ENCODE assay signal across 9 cellular contexts in the genomic region with DNA sequence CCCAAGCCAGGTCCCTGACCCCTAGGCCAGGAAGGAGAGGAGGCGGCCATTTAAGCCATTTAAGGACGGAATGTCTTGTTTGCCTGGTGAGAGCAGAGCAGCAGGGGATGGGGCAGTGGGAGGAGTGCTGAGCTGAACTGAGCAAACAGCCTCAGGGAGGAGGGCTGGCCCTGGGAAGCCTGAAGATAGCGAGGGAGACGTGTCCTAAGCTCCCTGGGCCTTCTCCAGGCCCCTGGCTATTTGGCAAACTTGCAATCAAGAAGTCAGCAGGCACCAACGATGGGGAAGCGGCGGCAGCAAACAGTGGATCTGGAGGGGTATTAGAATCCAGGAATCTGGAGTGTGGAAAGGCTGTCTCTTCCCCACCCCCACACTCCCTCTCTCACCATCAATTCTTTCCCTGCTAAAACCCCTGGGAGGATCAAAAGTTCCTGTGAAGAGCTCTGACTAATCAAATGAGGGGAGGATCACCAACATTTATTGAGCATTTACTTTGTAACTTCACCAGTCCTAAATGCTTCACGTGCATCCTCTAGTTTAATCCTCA. TPM values are rescaled to one million over a fixed set of nuclear protein-coding genes. Genes with fewer than 3 reads are reported as not detected.
DNase-seq lines count a peak whose midpoint lies in the region; ATAC-seq, FAIRE-seq and TF ChIP-seq lines count a peak whose summit lies in the region.
"Had no signal": no experiment of that assay in that cellular context is flagged by ENCODE, and none has a peak within 500 bp of the region (broad histone marks: within the 10 kb centered on the region; RNA-seq: fewer than 3 reads in every experiment).

No MANE protein-coding gene starts in this region.

- peak overlapping the region; percentile 98 to 100 for H3K27ac ChIP-seq in A549

- TF ChIP-seq POLR2A in A549 (IDR thresholded peaks at IDR 0.05; ENCODE audit: low read length) (no peak), erythroblast (IDR thresholded peaks at IDR 0.05; ENCODE audit: low read length) (no peak)

- peak in 1 of 2 experiments; percentile 81 for DNase-seq in A549 (ENCODE audit: low read depth in 1 of 2, low spot score in 1 of 2)
- DNase-seq in LHCN-M2 (ENCODE audit: low read depth), result peak; percentile 61
- DNase-seq in choroid plexus epithelial cell (ENCODE audit: low read depth), result peak; percentile 91
- peak; percentile 35 to 67 (median 49) for DNase-seq in mucosa of descending colon
- no peak for DNase-seq in NCI-H2029 (lab: John Stamatoyannopoulos, UW)
- no peak for DNase-seq in erythroblast (lab: John Stamatoyannopoulos, UW)

- no peaks in the 10 kb centered on the region for H3K36me3 ChIP-seq in mucosa of descending colon (ENCODE audit: low read depth)

- no peak for TF ChIP-seq RAD21 in A549 (conservative IDR thresholded peaks at IDR 0.05 in 1 of 2, IDR thresholded peaks at IDR 0.05 in 1 of 2)

- H3K9me3 ChIP-seq in A549 (no peaks in the 10 kb centered on the region), mucosa of descending colon (no peaks in the 10 kb centered on the region)

- FAIRE-seq in A549 (lab: Jason Lieb, UNC), result no peak
- FAIRE-seq: GM12878 had no signal

- POLR2A ChIA-PET in A549 (lab: Yijun Ruan, JAX), result interaction anchor here (0.9 kb wide), 1 partner anchor 9 kb away, joined by 3 read pairs; no protein-coding TSS in a partner anchor

- intact Hi-C loops in mucosa of descending colon (cut with DNase I, micrococcal nuclease), result no loop called here

- ATAC-seq in A549 (no peak), mucosa of descending colon (no peak), HG03571 (IDR thresholded peaks at IDR 0.05; ENCODE audit: unreplicated experiment) (no peak), HG02571 (IDR thresholded peaks at IDR 0.05; ENCODE audit: unreplicated experiment) (no peak)
- ATAC-seq: GM12878 had no signal

- TF ChIP-seq EP300 in A549 (IDR thresholded peaks at IDR 0.05), result no peak

- H3K4me1 ChIP-seq in A549 (peaks cover 69% of the 10 kb centered on the region), mucosa of descending colon (ENCODE audit: low read depth) (peaks cover 98% of the 10 kb centered on the region)

- peak overlapping the region; percentile 43 for H3K4me3 ChIP-seq in A549
- H3K4me3 ChIP-seq in choroid plexus epithelial cell (ENCODE audit: low read depth, low read length), result peak overlapping the region; percentile 8
- H3K4me3 ChIP-seq in mucosa of descending colon, result no peak overlapping the region
- H3K4me3 ChIP-seq: GM12878 had no signal

- H3K4me2 ChIP-seq in A549, result peak overlapping the region; percentile 100

- WGBS in A549 (ENCODE audit: missing lambda C conversion rate), result 3% methylated on average over 7 of the region's 8 CpGs

- CTCF ChIA-PET in A549 (lab: Yijun Ruan, JAX), result interaction anchor here (0.8 to 1.3 kb wide), 3 partner anchors 9 to 227 kb away, joined by 3 to 7 read pairs (median 3); no protein-coding TSS in a partner anchor

- TF ChIP-seq CTCF in A549 (IDR thresholded peaks at IDR 0.05) (no peak), choroid plexus epithelial cell (conservative IDR thresholded peaks at IDR 0.05; ENCODE audit: low read depth, low read length) (no peak), mucosa of descending colon (IDR thresholded peaks at IDR 0.05) (no peak)

TF ChIP-seq in A549, 52 proteins besides CTCF, POLR2A, EP300 and RAD21:
- TF ChIP-seq HOXA7 (CRISPR knock-in tag; IDR thresholded peaks at IDR 0.05) (0 out of 2 replicates have a peak, but pooled peaks have one; percentile 25), ELK1 (IDR thresholded peaks at IDR 0.05; ENCODE audit: low read depth, low read length) (no peak), ESRRA (IDR thresholded peaks at IDR 0.05; ENCODE audit: borderline replicate concordance, low read length) (no peak), HOXB5 (CRISPR knock-in tag; IDR thresholded peaks at IDR 0.05) (no peak), EHF (CRISPR knock-in tag; IDR thresholded peaks at IDR 0.05) (no peak)
- TF ChIP-seq, protein P1, sequence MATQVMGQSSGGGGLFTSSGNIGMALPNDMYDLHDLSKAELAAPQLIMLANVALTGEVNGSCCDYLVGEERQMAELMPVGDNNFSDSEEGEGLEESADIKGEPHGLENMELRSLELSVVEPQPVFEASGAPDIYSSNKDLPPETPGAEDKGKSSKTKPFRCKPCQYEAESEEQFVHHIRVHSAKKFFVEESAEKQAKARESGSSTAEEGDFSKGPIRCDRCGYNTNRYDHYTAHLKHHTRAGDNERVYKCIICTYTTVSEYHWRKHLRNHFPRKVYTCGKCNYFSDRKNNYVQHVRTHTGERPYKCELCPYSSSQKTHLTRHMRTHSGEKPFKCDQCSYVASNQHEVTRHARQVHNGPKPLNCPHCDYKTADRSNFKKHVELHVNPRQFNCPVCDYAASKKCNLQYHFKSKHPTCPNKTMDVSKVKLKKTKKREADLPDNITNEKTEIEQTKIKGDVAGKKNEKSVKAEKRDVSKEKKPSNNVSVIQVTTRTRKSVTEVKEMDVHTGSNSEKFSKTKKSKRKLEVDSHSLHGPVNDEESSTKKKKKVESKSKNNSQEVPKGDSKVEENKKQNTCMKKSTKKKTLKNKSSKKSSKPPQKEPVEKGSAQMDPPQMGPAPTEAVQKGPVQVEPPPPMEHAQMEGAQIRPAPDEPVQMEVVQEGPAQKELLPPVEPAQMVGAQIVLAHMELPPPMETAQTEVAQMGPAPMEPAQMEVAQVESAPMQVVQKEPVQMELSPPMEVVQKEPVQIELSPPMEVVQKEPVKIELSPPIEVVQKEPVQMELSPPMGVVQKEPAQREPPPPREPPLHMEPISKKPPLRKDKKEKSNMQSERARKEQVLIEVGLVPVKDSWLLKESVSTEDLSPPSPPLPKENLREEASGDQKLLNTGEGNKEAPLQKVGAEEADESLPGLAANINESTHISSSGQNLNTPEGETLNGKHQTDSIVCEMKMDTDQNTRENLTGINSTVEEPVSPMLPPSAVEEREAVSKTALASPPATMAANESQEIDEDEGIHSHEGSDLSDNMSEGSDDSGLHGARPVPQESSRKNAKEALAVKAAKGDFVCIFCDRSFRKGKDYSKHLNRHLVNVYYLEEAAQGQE (IDR thresholded peaks at IDR 0.05), result no peak
TF ChIP-seq in A549: peak in this region for 1.

RNA-seq across cellular contexts. Expression of gene BCL9L, which starts 8.8 kb away (rescaled TPM):
- polyA plus RNA-seq in A549 (2011; rRNA removed), result 7.0 and 8.8 TPM in 2 replicates
- polyA plus RNA-seq in A549 (2012; cell fraction: cytosol; rRNA removed), result 16.4 and 27.8 TPM in 2 replicates
- 41.9 and 56.6 TPM in 2 replicates for polyA plus RNA-seq in A549 (2012; cell fraction: nucleus; rRNA removed)
- polyA plus RNA-seq in A549 (2017; fragmentation: RNase III; extraction: RNeasy Plus Mini Kit Qiagen cat#74134 plus additional on column Dnase treatment), result 51.8 to 53.2 TPM (median 52.0 TPM) in 3 replicates
- 8.8 and 19.9 TPM in 2 replicates for polyA minus RNA-seq in A549 (2011; rRNA and poly(A)+ RNA removed)
- 7.4 and 10.3 TPM in 2 replicates for total RNA-seq in LHCN-M2 (2014; rRNA removed)
- polyA plus RNA-seq in LHCN-M2 (2012), result 29.8 TPM
- total RNA-seq in mucosa of descending colon, result 10 to 100 TPM; 28.6 to 70.1 (median 41.7) TPM

RNA-seq across cellular contexts. Expression of gene CXCR5, which starts 33.2 kb away (rescaled TPM):
- polyA plus RNA-seq in A549 (2011; rRNA removed) (not detected in 2 replicates), A549 (2017; fragmentation: RNase III; extraction: RNeasy Plus Mini Kit Qiagen cat#74134 plus additional on column Dnase treatment) (0.04 to 0.05 TPM (median 0.04 TPM) in 3 replicates)
- not detected in 2 replicates for polyA plus RNA-seq in A549 (2012; cell fraction: cytosol; rRNA removed)
- polyA plus RNA-seq in A549 (2012; cell fraction: nucleus; rRNA removed), result 0.02 and 0.04 TPM in 2 replicates
- not detected in 2 replicates for polyA minus RNA-seq in A549 (2011; rRNA and poly(A)+ RNA removed)
- total RNA-seq in LHCN-M2 (2014; rRNA removed) (not detected in 2 replicates), mucosa of descending colon (under 1 TPM in 2 of 3 donors, not detected in 1; 0.12 to 0.23 TPM)
- not detected for polyA plus RNA-seq in LHCN-M2 (2012)

RNA-seq across cellular contexts. Expression of gene UPK2, which starts 39.2 kb away (rescaled TPM):
- polyA plus RNA-seq in A549 (2011; rRNA removed) (0.20 and 0.37 TPM in 2 replicates), A549 (2017; fragmentation: RNase III; extraction: RNeasy Plus Mini Kit Qiagen cat#74134 plus additional on column Dnase treatment) (0.41 to 0.92 TPM (median 0.50 TPM) in 3 replicates)
- polyA plus RNA-seq in A549 (2012; cell fraction: cytosol; rRNA removed), result 0.48 and 0.49 TPM in 2 replicates
- polyA plus RNA-seq in A549 (2012; cell fraction: nucleus; rRNA removed), result 0.56 and 0.62 TPM in 2 replicates
- polyA minus RNA-seq in A549 (2011; rRNA and poly(A)+ RNA removed), result 0.37 and 0.39 TPM in 2 replicates
- total RNA-seq in LHCN-M2 (2014; rRNA removed) (not detected in 2 replicates), mucosa of descending colon (not detected)
- polyA plus RNA-seq in LHCN-M2 (2012), result 0.34 TPM

RNA-seq across cellular contexts. Expression of gene FOXR1, which starts 54.6 kb away (rescaled TPM):
- polyA plus RNA-seq in A549 (2011; rRNA removed) (not detected in 2 replicates), A549 (2017; fragmentation: RNase III; extraction: RNeasy Plus Mini Kit Qiagen cat#74134 plus additional on column Dnase treatment) (not detected in 3 replicates)
- polyA plus RNA-seq in A549 (2012; cell fraction: cytosol; rRNA removed), result not detected in 2 replicates
- not detected in 2 replicates for polyA plus RNA-seq in A549 (2012; cell fraction: nucleus; rRNA removed)
- polyA minus RNA-seq in A549 (2011; rRNA and poly(A)+ RNA removed), result not detected in 2 replicates
- total RNA-seq in LHCN-M2 (2014; rRNA removed) (not detected in 2 replicates), mucosa of descending colon (not detected)
- polyA plus RNA-seq in LHCN-M2 (2012), result not detected
- total RNA-seq: GM12878 had no signal
- polyA plus RNA-seq: GM12878 had no signal

Comparison
In these comparisons a context has a peak if more than half of its experiments do, and no peak if none do; other contexts are left out.
1. DNase-seq: peak in LHCN-M2 (single experiment), choroid plexus epithelial cell (single experiment) and mucosa of descending colon (3 of 3); none in NCI-H2029 (single experiment) and erythroblast (0 of 2).